Comparison of ENCODE assay signal across 8 cellular contexts in genomic region chr5:10306806-10307205, GRCh38. TPM values are rescaled to one million over a fixed set of nuclear protein-coding genes. Genes with fewer than 3 reads are reported as not detected.
DNase-seq lines count a peak whose midpoint lies in the region; ATAC-seq, FAIRE-seq and TF ChIP-seq lines count a peak whose summit lies in the region.

No MANE protein-coding gene starts in this region.

- no peak for DNase-seq in activated naive CD4-positive, alpha-beta T cell treated with anti-CD3 and anti-CD28 coated beads for 36 hours
- DNase-seq in activated naive CD4-positive, alpha-beta T cell (lab: John Stamatoyannopoulos, UW) = no peak
- DNase-seq in GM12878 (ENCODE audit: low read depth, low spot score) (no peak), lower lobe of right lung (no peak), vagina (ENCODE audit: extremely low spot score in 2 of 2) (no peak), NCI-H2196 (lab: John Stamatoyannopoulos, UW; ENCODE audit: unreplicated experiment) (no peak), GM19239 (ENCODE audit: insufficient read length, low spot score) (no peak)

- H3K4me1 Mint-ChIP-seq in activated naive CD4-positive, alpha-beta T cell treated with anti-CD3 and anti-CD28 coated beads for 36 hours (ENCODE audit: low read depth) = peaks cover 8% of the 10 kb centered on the region

- no peak for TF ChIP-seq EP300 in GM12878 (IDR thresholded peaks at IDR 0.05; ENCODE audit: borderline replicate concordance in 1 of 2, control insufficient read depth in 1 of 2, low read depth in 2 of 2, low read length in 2 of 2)

- SMC1A ChIA-PET in GM12878 (lab: Charles Lee; ENCODE audit: uncharacterized antibody, unreplicated experiment) = interaction anchor here (0.5 kb wide), 1 partner anchor 1382 kb away, joined by 3 read pairs; no protein-coding TSS in a partner anchor

- H3K4me1 ChIP-seq in GM12878 (ENCODE audit: control insufficient read depth, insufficient read depth, low read length) (peaks cover 3% of the 10 kb centered on the region; the same call in 1 of the 2 replicates), lower lobe of right lung (peaks cover 9% of the 10 kb centered on the region), vagina (peaks cover 17% of the 10 kb centered on the region)

- WGBS in GM12878 (ENCODE audit: insufficient coverage, insufficient replicate concordance, low lambda C conversion rate, missing lambda C conversion rate) = 59% methylated on average over 8 of the region's 8 CpGs

- RAD21 ChIA-PET in GM12878 (lab: Charles Lee; ENCODE audit: unreplicated experiment) = no interaction called here

- ATAC-seq in GM12878 = no peak
- ATAC-seq in lower lobe of right lung = no peak
- no peak for ATAC-seq in GM19452 (IDR thresholded peaks at IDR 0.05; ENCODE audit: unreplicated experiment)

- peaks cover 20% of the 10 kb centered on the region for H3K27me3 Mint-ChIP-seq in activated naive CD4-positive, alpha-beta T cell treated with anti-CD3 and anti-CD28 coated beads for 36 hours (ENCODE audit: low read depth)

- CTCF ChIA-PET in activated naive CD4-positive, alpha-beta T cell treated with anti-CD3 and anti-CD28 coated beads for 36 hours (lab: Charles Lee) = interaction anchor here (2.6 kb wide), 1 partner anchor 23 kb away, joined by 8 read pairs; no protein-coding TSS in a partner anchor
- CTCF ChIA-PET in GM12878 (lab: Yijun Ruan, JAX) = interaction anchor here (0.7 kb wide), 1 partner anchor 71 kb away, joined by 3 read pairs; no protein-coding TSS in a partner anchor

- H3K9me3 ChIP-seq in GM12878 (replicated peaks; ENCODE audit: control insufficient read depth, insufficient read depth, low read length) (no peaks in the 10 kb centered on the region), lower lobe of right lung (no peaks in the 10 kb centered on the region), vagina (no peaks in the 10 kb centered on the region)

- H3K9me3 Mint-ChIP-seq in activated naive CD4-positive, alpha-beta T cell treated with anti-CD3 and anti-CD28 coated beads for 36 hours = no peaks in the 10 kb centered on the region

- no peaks in the 10 kb centered on the region; a peak in 1 of 4 replicates for H3K27me3 ChIP-seq in GM12878 (replicated peaks in 1 of 2; ENCODE audit: control insufficient read depth in 2 of 2, insufficient read depth in 2 of 2, low read length in 1 of 2)
- H3K27me3 ChIP-seq in lower lobe of right lung (ENCODE audit: low read depth) = no peaks in the 10 kb centered on the region
- H3K27me3 ChIP-seq in vagina = no peaks in the 10 kb centered on the region

- no peak for TF ChIP-seq CTCF in GM12878 (IDR thresholded peaks at IDR 0.05 in 2 of 3, conservative IDR thresholded peaks at IDR 0.05 in 1 of 3; ENCODE audit: control insufficient read depth in 2 of 3, extremely low read depth in 1 of 3, insufficient read depth in 1 of 3, low read depth in 3 of 3, low read length in 3 of 3)
- no peak for TF ChIP-seq CTCF in lower lobe of right lung (IDR thresholded peaks at IDR 0.05)
- no peak for TF ChIP-seq CTCF in vagina (IDR thresholded peaks at IDR 0.05)

- peak overlapping the region; percentile 49; the same call in 1 of the 2 replicates for H3K9ac ChIP-seq in GM12878 (ENCODE audit: control insufficient read depth, insufficient read depth, low read length)

- peak overlapping the region; percentile 65 for H3K4me2 ChIP-seq in GM12878 (ENCODE audit: control insufficient read depth, insufficient read depth)

- TF ChIP-seq RAD21 in GM12878 (IDR thresholded peaks at IDR 0.05; ENCODE audit: insufficient read depth, low read depth, low read length) = no peak

- POLR2A ChIA-PET in GM12878 (lab: Charles Lee) = no interaction called here

- H3K36me3 ChIP-seq in GM12878 (ENCODE audit: control insufficient read depth in 2 of 2, insufficient read depth in 2 of 2, low read length in 1 of 2) (no peaks in the 10 kb centered on the region), lower lobe of right lung (no peaks in the 10 kb centered on the region), vagina (no peaks in the 10 kb centered on the region)

- FAIRE-seq in GM12878 (lab: Jason Lieb, UNC) (no peak), GM19239 (lab: Jason Lieb, UNC) (no peak)

- peak overlapping the region; percentile 73 for H2AFZ ChIP-seq in GM12878 (ENCODE audit: control insufficient read depth, low read depth, low read length)

- H4K20me1 ChIP-seq in GM12878 (ENCODE audit: control insufficient read depth, insufficient read depth) = no peaks in the 10 kb centered on the region

- in situ Hi-C loops in GM12878 (cut with MboI) = no loop called here

- BruUV-seq in GM12878 (replicated peaks; lab: Mats Ljungman, UMichigan) = no TSS peak

- H3K36me3 Mint-ChIP-seq in activated naive CD4-positive, alpha-beta T cell treated with anti-CD3 and anti-CD28 coated beads for 36 hours (ENCODE audit: low read depth) = no peaks in the 10 kb centered on the region

- no peaks in the 10 kb centered on the region for H3K79me2 ChIP-seq in GM12878 (ENCODE audit: control insufficient read depth, insufficient read depth, low read length)

- no peak overlapping the region for H3K27ac Mint-ChIP-seq in activated naive CD4-positive, alpha-beta T cell treated with anti-CD3 and anti-CD28 coated beads for 36 hours

- intact Hi-C loops in activated naive CD4-positive, alpha-beta T cell treated with anti-CD3 and anti-CD28 coated beads for 36 hours (cut with micrococcal nuclease) = no loop called here
- intact Hi-C loops in GM12878 (cut with micrococcal nuclease; ENCODE audit: unreplicated experiment) = no loop called here
- intact Hi-C loops in lower lobe of right lung (cut with DNase I) = no loop called here
- intact Hi-C loops in vagina (cut with DNase I) = no loop called here

- peak overlapping the region; percentile 77 for H3K4me3 Mint-ChIP-seq in activated naive CD4-positive, alpha-beta T cell treated with anti-CD3 and anti-CD28 coated beads for 36 hours

- TF ChIP-seq POLR2A in GM12878 (IDR thresholded peaks at IDR 0.05; ENCODE audit: low read depth, low read length) = no peak
- TF ChIP-seq POLR2A in vagina (IDR thresholded peaks at IDR 0.05) = no peak

- H3K27ac ChIP-seq in GM12878 (ENCODE audit: control insufficient read depth, insufficient read depth) (no peak overlapping the region), lower lobe of right lung (peak overlapping the region; percentile 72), vagina (peak overlapping the region; percentile 79)

- peak overlapping the region; percentile 78 for H3K4me3 ChIP-seq in GM12878
- H3K4me3 ChIP-seq in lower lobe of right lung = peak overlapping the region; percentile 61
- H3K4me3 ChIP-seq in vagina = peak overlapping the region; percentile 60 to 65

RNA-seq across cellular contexts. Expression of gene CMBL, which starts 0.9 kb away (rescaled TPM):
- 1 to 10 TPM; 2.2 to 3.2 TPM for total RNA-seq in activated naive CD4-positive, alpha-beta T cell treated with anti-CD3 and anti-CD28 coated beads for 36 hours
- 1.0 TPM in 1 of 2 replicates, not detected in the other for total RNA-seq in GM12878 (2013; cell fraction: nucleolus; rRNA removed)
- 1.8 and 2.0 TPM in 2 replicates for total RNA-seq in GM12878 (2014; rRNA removed)
- 4.2 and 4.7 TPM in 2 replicates for total RNA-seq in GM12878 (2014; rRNA removed; fragmentation: Illumina TruSeq; extraction: Trizol)
- 8.0 TPM in 2 replicates for total RNA-seq in GM12878 (2021)
- 3.8 TPM for polyA plus RNA-seq in GM12878 (2011; ENCODE audit: low read depth)
- polyA plus RNA-seq in GM12878 (2011; rRNA removed) = 3.4 and 5.0 TPM in 2 replicates
- polyA plus RNA-seq in GM12878 (2011; cell fraction: cytosol; rRNA removed) = 6.4 and 8.6 TPM in 2 replicates
- 1.0 and 1.8 TPM in 2 replicates for polyA plus RNA-seq in GM12878 (2011; cell fraction: nucleus; rRNA removed)
- 7.7 and 10.0 TPM in 2 replicates for polyA plus RNA-seq in GM12878 (2012)
- polyA plus RNA-seq in GM12878 (2014; fragmentation: Illumina TruSeq; extraction: Trizol) = 9.2 and 13.6 TPM in 2 replicates
- polyA plus RNA-seq in GM12878 (2014; fragmentation: Nextera tagmentation; extraction: Ambion mirVana) = 1 to 10 TPM; 4.9 to 7.0 TPM
- 9.0 and 10.5 TPM in 2 replicates for polyA plus RNA-seq in GM12878 (2014; rRNA removed)
- 10 to 100 TPM; 13.6 to 15.6 TPM for polyA plus RNA-seq in GM12878 (2016; fragmentation: Nextera tagmentation; extraction: Ambion mirVana)
- 3.1 and 4.4 TPM in 2 replicates for polyA minus RNA-seq in GM12878 (2011; rRNA and poly(A)+ RNA removed)
- polyA minus RNA-seq in GM12878 (2011; cell fraction: cytosol; rRNA and poly(A)+ RNA removed) = 3.3 and 5.4 TPM in 2 replicates
- polyA minus RNA-seq in GM12878 (2011; cell fraction: nucleus; rRNA and poly(A)+ RNA removed) = 0.97 and 2.9 TPM in 2 replicates
- total RNA-seq in lower lobe of right lung = 21.7 TPM
- 5.9 TPM for total RNA-seq in vagina

RNA-seq across cellular contexts. Expression of gene MARCHF6, which starts 46.7 kb away (rescaled TPM):
- total RNA-seq in activated naive CD4-positive, alpha-beta T cell treated with anti-CD3 and anti-CD28 coated beads for 36 hours = 10 to 100 TPM; 72.5 to 76.8 TPM
- 302 and 355 TPM in 2 replicates for total RNA-seq in GM12878 (2013; cell fraction: nucleolus; rRNA removed)
- total RNA-seq in GM12878 (2014; rRNA removed) (39.1 and 53.0 TPM in 2 replicates), GM12878 (2014; rRNA removed; fragmentation: Illumina TruSeq; extraction: Trizol) (42.7 and 46.3 TPM in 2 replicates), GM12878 (2021) (76.2 and 83.2 TPM in 2 replicates), lower lobe of right lung (136 TPM), vagina (68.8 TPM)
- 67.0 TPM for polyA plus RNA-seq in GM12878 (2011; ENCODE audit: low read depth)
- polyA plus RNA-seq in GM12878 (2011; rRNA removed) (172 and 200 TPM in 2 replicates), GM12878 (2014; fragmentation: Illumina TruSeq; extraction: Trizol) (51.9 and 65.4 TPM in 2 replicates), GM12878 (2014; fragmentation: Nextera tagmentation; extraction: Ambion mirVana) (10 to 100 TPM; 59.0 to 74.3 TPM), GM12878 (2014; rRNA removed) (56.5 and 58.6 TPM in 2 replicates), GM12878 (2016; fragmentation: Nextera tagmentation; extraction: Ambion mirVana) (10 to 100 TPM; 63.1 to 64.1 TPM)
- 75.0 and 102 TPM in 2 replicates for polyA plus RNA-seq in GM12878 (2011; cell fraction: cytosol; rRNA removed)
- 357 and 470 TPM in 2 replicates for polyA plus RNA-seq in GM12878 (2011; cell fraction: nucleus; rRNA removed)
- 84.3 and 89.3 TPM in 2 replicates for polyA plus RNA-seq in GM12878 (2012)
- polyA minus RNA-seq in GM12878 (2011; rRNA and poly(A)+ RNA removed) = 262 and 344 TPM in 2 replicates
- polyA minus RNA-seq in GM12878 (2011; cell fraction: cytosol; rRNA and poly(A)+ RNA removed) = 51.1 and 54.6 TPM in 2 replicates
- polyA minus RNA-seq in GM12878 (2011; cell fraction: nucleus; rRNA and poly(A)+ RNA removed) = 80.8 and 82.3 TPM in 2 replicates

RNA-seq across cellular contexts. Expression of gene CCT5, which starts 56.7 kb away (rescaled TPM):
- total RNA-seq in activated naive CD4-positive, alpha-beta T cell treated with anti-CD3 and anti-CD28 coated beads for 36 hours = 100 to 1,000 TPM; 414 to 419 TPM
- 110 and 131 TPM in 2 replicates for total RNA-seq in GM12878 (2013; cell fraction: nucleolus; rRNA removed)
- total RNA-seq in GM12878 (2014; rRNA removed) (496 and 554 TPM in 2 replicates), GM12878 (2014; rRNA removed; fragmentation: Illumina TruSeq; extraction: Trizol) (629 and 637 TPM in 2 replicates), GM12878 (2021) (347 and 376 TPM in 2 replicates), lower lobe of right lung (116 TPM), vagina (83.2 TPM)
- polyA plus RNA-seq in GM12878 (2011; ENCODE audit: low read depth) = 120 TPM
- polyA plus RNA-seq in GM12878 (2011; rRNA removed) (518 and 520 TPM in 2 replicates), GM12878 (2014; fragmentation: Illumina TruSeq; extraction: Trizol) (568 and 654 TPM in 2 replicates), GM12878 (2014; fragmentation: Nextera tagmentation; extraction: Ambion mirVana) (100 to 1,000 TPM; 435 to 606 TPM), GM12878 (2014; rRNA removed) (431 and 454 TPM in 2 replicates), GM12878 (2016; fragmentation: Nextera tagmentation; extraction: Ambion mirVana) (100 to 1,000 TPM; 633 to 634 TPM)
- polyA plus RNA-seq in GM12878 (2011; cell fraction: cytosol; rRNA removed) = 366 and 397 TPM in 2 replicates
- polyA plus RNA-seq in GM12878 (2011; cell fraction: nucleus; rRNA removed) = 238 and 312 TPM in 2 replicates
- polyA plus RNA-seq in GM12878 (2012) = 203 and 270 TPM in 2 replicates
- 561 and 738 TPM in 2 replicates for polyA minus RNA-seq in GM12878 (2011; rRNA and poly(A)+ RNA removed)
- 181 and 233 TPM in 2 replicates for polyA minus RNA-seq in GM12878 (2011; cell fraction: cytosol; rRNA and poly(A)+ RNA removed)
- 68.4 and 134 TPM in 2 replicates for polyA minus RNA-seq in GM12878 (2011; cell fraction: nucleus; rRNA and poly(A)+ RNA removed)

RNA-seq across cellular contexts. Expression of gene ATPSCKMT, which starts 57.1 kb away (rescaled TPM):
- total RNA-seq in activated naive CD4-positive, alpha-beta T cell treated with anti-CD3 and anti-CD28 coated beads for 36 hours = 10 to 100 TPM; 17.0 to 21.5 TPM
- 78.1 and 85.8 TPM in 2 replicates for total RNA-seq in GM12878 (2013; cell fraction: nucleolus; rRNA removed)
- total RNA-seq in GM12878 (2014; rRNA removed) = 19.3 and 22.3 TPM in 2 replicates
- total RNA-seq in GM12878 (2014; rRNA removed; fragmentation: Illumina TruSeq; extraction: Trizol) = 23.1 and 25.0 TPM in 2 replicates
- 19.1 and 21.9 TPM in 2 replicates for total RNA-seq in GM12878 (2021)
- polyA plus RNA-seq in GM12878 (2011; ENCODE audit: low read depth) = 12.2 TPM
- polyA plus RNA-seq in GM12878 (2011; rRNA removed) = 26.3 and 34.7 TPM in 2 replicates
- polyA plus RNA-seq in GM12878 (2011; cell fraction: cytosol; rRNA removed) = 13.5 and 25.3 TPM in 2 replicates
- polyA plus RNA-seq in GM12878 (2011; cell fraction: nucleus; rRNA removed) = 20.9 and 24.0 TPM in 2 replicates
- 8.9 and 9.6 TPM in 2 replicates for polyA plus RNA-seq in GM12878 (2012)
- 24.0 and 27.8 TPM in 2 replicates for polyA plus RNA-seq in GM12878 (2014; fragmentation: Illumina TruSeq; extraction: Trizol)
- polyA plus RNA-seq in GM12878 (2014; fragmentation: Nextera tagmentation; extraction: Ambion mirVana) = 10 to 100 TPM; 24.1 to 32.4 TPM
- 20.3 and 21.2 TPM in 2 replicates for polyA plus RNA-seq in GM12878 (2014; rRNA removed)
- polyA plus RNA-seq in GM12878 (2016; fragmentation: Nextera tagmentation; extraction: Ambion mirVana) = 10 to 100 TPM; 26.3 to 29.7 TPM
- polyA minus RNA-seq in GM12878 (2011; rRNA and poly(A)+ RNA removed) = 23.6 and 23.7 TPM in 2 replicates
- polyA minus RNA-seq in GM12878 (2011; cell fraction: cytosol; rRNA and poly(A)+ RNA removed) = 6.8 and 8.2 TPM in 2 replicates
- polyA minus RNA-seq in GM12878 (2011; cell fraction: nucleus; rRNA and poly(A)+ RNA removed) = 15.7 and 31.0 TPM in 2 replicates
- total RNA-seq in lower lobe of right lung = 13.1 TPM
- 26.0 TPM for total RNA-seq in vagina
